Comparison of ENCODE assay signal across 7 cellular contexts in genomic region chr1:148014288-148015200, GRCh38.
DNase-seq lines count a peak whose midpoint lies in the region; ATAC-seq and TF ChIP-seq lines count a peak whose summit lies in the region.
"Not testable (repeated sequence)": the region's sequence is repeated elsewhere in the genome, so short reads cannot be mapped to it uniquely, and the experiment has no call there.

No MANE protein-coding gene starts in this region.

- intact Hi-C loops in ascending aorta (cut with DNase I) = not testable (repeated sequence)

- DNase-seq in HFFc6; activated CD4-positive, alpha-beta memory T cell treated with anti-CD3 and anti-CD28 coated beads, Interleukin-2, amount 10 ng/mL, durations not matched to agents 7 days and 5 days; ascending aorta (ENCODE audit: low spot score in 2 of 2); natural killer cell treated with Interleukin-12 subunit alpha and Interleukin-12 subunit beta and Interleukin-15 and Interleukin-18, amount 100 ng/mL, for 72 hours (ENCODE audit: low spot score); skeletal muscle cell (ENCODE audit: low read depth): not testable (repeated sequence)
- peak; percentile 12 to 16 for DNase-seq in erythroblast (lab: John Stamatoyannopoulos, UW)

- not testable (repeated sequence) for H3K4me1 ChIP-seq in ascending aorta

- POLR2A ChIA-PET in activated CD4-positive, alpha-beta memory T cell treated with anti-CD3 and anti-CD28 coated beads, Interleukin-2, amount 10 ng/mL, durations not matched to agents 7 days and 5 days (lab: Charles Lee) = not testable (repeated sequence)

- H3K27me3 Mint-ChIP-seq in HFFc6 (ENCODE audit: insufficient read depth) = peaks cover 26% of the 10 kb centered on the region
- H3K27me3 Mint-ChIP-seq in activated CD4-positive, alpha-beta memory T cell treated with anti-CD3 and anti-CD28 coated beads, Interleukin-2, amount 10 ng/mL, durations not matched to agents 7 days and 5 days = peaks cover 37% of the 10 kb centered on the region
- peaks cover 14 to 26% of the 10 kb centered on the region in 2 donors for H3K27me3 Mint-ChIP-seq in natural killer cell treated with Interleukin-12 subunit alpha and Interleukin-12 subunit beta and Interleukin-15 and Interleukin-18, amount 100 ng/mL, for 72 hours

- not testable (repeated sequence) for TF ChIP-seq POLR2A in erythroblast (IDR thresholded peaks at IDR 0.05; ENCODE audit: low read length)

- not testable (repeated sequence) for H3K27ac ChIP-seq in ascending aorta

- H3K4me1 Mint-ChIP-seq in HFFc6 (ENCODE audit: low read depth); natural killer cell treated with Interleukin-12 subunit alpha and Interleukin-12 subunit beta and Interleukin-15 and Interleukin-18, amount 100 ng/mL, for 72 hours (ENCODE audit: low read depth in 2 of 2): not testable (repeated sequence)
- peaks cover 12% of the 10 kb centered on the region for H3K4me1 Mint-ChIP-seq in activated CD4-positive, alpha-beta memory T cell treated with anti-CD3 and anti-CD28 coated beads, Interleukin-2, amount 10 ng/mL, durations not matched to agents 7 days and 5 days

- H3K9me3 Mint-ChIP-seq in HFFc6; activated CD4-positive, alpha-beta memory T cell treated with anti-CD3 and anti-CD28 coated beads, Interleukin-2, amount 10 ng/mL, durations not matched to agents 7 days and 5 days; natural killer cell treated with Interleukin-12 subunit alpha and Interleukin-12 subunit beta and Interleukin-15 and Interleukin-18, amount 100 ng/mL, for 72 hours: not testable (repeated sequence)

- H3K9me3 ChIP-seq in ascending aorta; iPS-18c (ENCODE audit: control insufficient read depth, insufficient read depth, low read length): not testable (repeated sequence)

- CTCF ChIA-PET in activated CD4-positive, alpha-beta memory T cell treated with anti-CD3 and anti-CD28 coated beads, Interleukin-2, amount 10 ng/mL, durations not matched to agents 7 days and 5 days (lab: Charles Lee) = not testable (repeated sequence)

- H3K4me3 ChIP-seq in ascending aorta (peak overlapping the region; percentile 33 to 63), iPS-18c (ENCODE audit: insufficient read depth, low read depth, low read length) (peak overlapping the region; percentile 43), skeletal muscle cell (ENCODE audit: low read depth, low read length) (peak overlapping the region; percentile 11)

- H3K36me3 Mint-ChIP-seq in HFFc6 (ENCODE audit: low read depth); activated CD4-positive, alpha-beta memory T cell treated with anti-CD3 and anti-CD28 coated beads, Interleukin-2, amount 10 ng/mL, durations not matched to agents 7 days and 5 days (ENCODE audit: low read depth); natural killer cell treated with Interleukin-12 subunit alpha and Interleukin-12 subunit beta and Interleukin-15 and Interleukin-18, amount 100 ng/mL, for 72 hours: not testable (repeated sequence)

- peak; percentile 48 to 61 for ATAC-seq in natural killer cell treated with Interleukin-12 subunit alpha and Interleukin-12 subunit beta and Interleukin-15 and Interleukin-18, amount 100 ng/mL, for 72 hours

- TF ChIP-seq CTCF in HFFc6 (IDR thresholded peaks at IDR 0.05); ascending aorta (IDR thresholded peaks at IDR 0.05): not testable (repeated sequence)

- H3K27ac Mint-ChIP-seq in HFFc6; activated CD4-positive, alpha-beta memory T cell treated with anti-CD3 and anti-CD28 coated beads, Interleukin-2, amount 10 ng/mL, durations not matched to agents 7 days and 5 days; natural killer cell treated with Interleukin-12 subunit alpha and Interleukin-12 subunit beta and Interleukin-15 and Interleukin-18, amount 100 ng/mL, for 72 hours: not testable (repeated sequence)

- H3K27me3 ChIP-seq in ascending aorta = not testable (repeated sequence)

- H3K4me3 Mint-ChIP-seq in HFFc6 = 0 out of 2 replicates have a peak overlapping the region, but pooled peaks have one; percentile 11
- peak overlapping the region; percentile 7 for H3K4me3 Mint-ChIP-seq in activated CD4-positive, alpha-beta memory T cell treated with anti-CD3 and anti-CD28 coated beads, Interleukin-2, amount 10 ng/mL, durations not matched to agents 7 days and 5 days
- peak overlapping the region; percentile 79 for H3K4me3 Mint-ChIP-seq in natural killer cell treated with Interleukin-12 subunit alpha and Interleukin-12 subunit beta and Interleukin-15 and Interleukin-18, amount 100 ng/mL, for 72 hours

- H3K36me3 ChIP-seq in ascending aorta = not testable (repeated sequence)

Comparison
In these comparisons a context has a peak if more than half of its experiments do, and no peak if none do; other contexts are left out.
1. H3K4me3 Mint-ChIP-seq: peak in every context shown above with its lines; median percentile 79 in natural killer cell treated with Interleukin-12 subunit alpha and Interleukin-12 subunit beta and Interleukin-15 and Interleukin-18, amount 100 ng/mL, for 72 hours; 11 in HFFc6; 7 in activated CD4-positive, alpha-beta memory T cell treated with anti-CD3 and anti-CD28 coated beads, Interleukin-2, amount 10 ng/mL, durations not matched to agents 7 days and 5 days.